In genomic region chr13:83780201-83780600, GRCh38 we compare ENCODE assay signal across 9 cellular contexts.
DNase-seq lines count a peak whose midpoint lies in the region; ATAC-seq and TF ChIP-seq lines count a peak whose summit lies in the region.
"Had no signal": no experiment of that assay in that cellular context is flagged by ENCODE, and none has a peak within 500 bp of the region (broad histone marks: within the 10 kb centered on the region; RNA-seq: fewer than 3 reads in every experiment).

No MANE protein-coding gene starts in this region.

- CTCF ChIA-PET in GM10248 (lab: Yijun Ruan, JAX) = interaction anchor here (1.2 kb wide), 1 partner anchor 12 kb away, joined by 5 read pairs; no protein-coding TSS in a partner anchor

- ATAC-seq in HG02885 (IDR thresholded peaks at IDR 0.05; ENCODE audit: poor library complexity, unreplicated experiment) = peak; percentile 67
- no peak for ATAC-seq in HG03025 (IDR thresholded peaks at IDR 0.05; ENCODE audit: low FRiP score, unreplicated experiment)
- no peak for ATAC-seq in stimulated activated naive CD8-positive, alpha-beta T cell treated with anti-CD3 and anti-CD28 coated beads, Interleukin-15, Interleukin-2, amounts not matched to agents 100 U/mL and 50 U/mL, for 24 hours

- TF ChIP-seq CTCF in GM10248 (IDR thresholded peaks at IDR 0.05; ENCODE audit: control extremely low read depth, extremely low read depth, low read depth, missing control alignments) = no peak

- DNase-seq in COLO829 (ENCODE audit: low spot score) = peak; percentile 26
- peak; percentile 23 for DNase-seq in SKM-1 (lab: John Stamatoyannopoulos, UW; ENCODE audit: unreplicated experiment)
- peak; percentile 53 for DNase-seq in iPS-NIHi11 (ENCODE audit: low spot score)
- DNase-seq in GM10248 (ENCODE audit: extremely low spot score) = no peak
- no peak for DNase-seq in NCI-H146 treated with DMSO at 0.1 percent for 48 hours (lab: John Stamatoyannopoulos, UW; ENCODE audit: unreplicated experiment)
- no peak for DNase-seq in stimulated activated naive CD8-positive, alpha-beta T cell treated with anti-CD3 and anti-CD28 coated beads, Interleukin-15, Interleukin-2, amounts not matched to agents 100 U/mL and 50 U/mL, for 24 hours
- DNase-seq: naive B cell had no signal

- POLR2A ChIA-PET in GM10248 (lab: Yijun Ruan, JAX) = no interaction called here

Comparison
In these comparisons a context has a peak if more than half of its experiments do, and no peak if none do; other contexts are left out.
1. DNase-seq: peak in COLO829 (single experiment), SKM-1 (single experiment) and iPS-NIHi11 (single experiment); none in GM10248 (single experiment), NCI-H146 treated with DMSO at 0.1 percent for 48 hours (single experiment) and stimulated activated naive CD8-positive, alpha-beta T cell treated with anti-CD3 and anti-CD28 coated beads, Interleukin-15, Interleukin-2, amounts not matched to agents 100 U/mL and 50 U/mL, for 24 hours (single experiment).